ENCODE assay signal across 11 cellular contexts in genomic region chr19:6589711-6590457, GRCh38. TPM values are rescaled to one million over a fixed set of nuclear protein-coding genes. Genes with fewer than 3 reads are reported as not detected.
A peak's percentile ranks its signal among the peaks of the same experiment; 100 is the strongest.
DNase-seq lines count a peak whose midpoint lies in the region; ATAC-seq and TF ChIP-seq lines count a peak whose summit lies in the region.
"Had no signal": no experiment of that assay in that cellular context is flagged by ENCODE, and none has a peak within 500 bp of the region (broad histone marks: within the 10 kb centered on the region; RNA-seq: fewer than 3 reads in every experiment).

No MANE protein-coding gene starts in this region.

- H3K36me3 ChIP-seq in right lobe of liver: no peaks in the 10 kb centered on the region

- CTCF ChIA-PET in CD4-positive, alpha-beta T cell (lab: Charles Lee): no interaction called here

- H3K9me3 ChIP-seq in CD4-positive, alpha-beta T cell (ENCODE audit: control insufficient read depth, low read length): no peaks in the 10 kb centered on the region
- no peaks in the 10 kb centered on the region for H3K9me3 ChIP-seq in right lobe of liver

- H3K4me1 ChIP-seq in right lobe of liver: no peaks in the 10 kb centered on the region

- POLR2A ChIA-PET in CD4-positive, alpha-beta T cell (lab: Charles Lee): no interaction called here

- peaks cover 56% of the 10 kb centered on the region for H3K27me3 ChIP-seq in CD4-positive, alpha-beta T cell (ENCODE audit: control insufficient read depth, insufficient read depth, low read length)
- peaks cover 0 to 15% of the 10 kb centered on the region in 2 donors for H3K27me3 ChIP-seq in right lobe of liver

- no peak overlapping the region for H3K27ac Mint-ChIP-seq in CD4-positive, alpha-beta T cell
- H3K27ac Mint-ChIP-seq in activated T-helper 1 cell treated with anti-CD3 and anti-CD28 coated beads, Interleukin-12 subunit alpha, Interleukin-12 subunit beta, Interleukin-2, Interleukin-4 antibody, amounts not matched to agents 30 ng/mL and 10 ng/mL and 1 ng/mL, durations not matched to agents 14 hours and 24 hours and 36 hours: peak overlapping the region; percentile 79
- H3K27ac Mint-ChIP-seq in immature natural killer cell: no peak overlapping the region

- no peak for TF ChIP-seq CTCF in CD4-positive, alpha-beta T cell (IDR thresholded peaks at IDR 0.05)
- TF ChIP-seq CTCF in right lobe of liver (IDR thresholded peaks at IDR 0.05): no peak

- peaks cover 75% of the 10 kb centered on the region for H3K27me3 Mint-ChIP-seq in CD4-positive, alpha-beta T cell
- peaks cover 29% of the 10 kb centered on the region for H3K27me3 Mint-ChIP-seq in activated T-helper 1 cell treated with anti-CD3 and anti-CD28 coated beads, Interleukin-12 subunit alpha, Interleukin-12 subunit beta, Interleukin-2, Interleukin-4 antibody, amounts not matched to agents 30 ng/mL and 10 ng/mL and 1 ng/mL, durations not matched to agents 14 hours and 24 hours and 36 hours (ENCODE audit: insufficient read depth)
- H3K27me3 Mint-ChIP-seq in immature natural killer cell (ENCODE audit: low read depth in 3 of 3): peaks cover 14 to 39% (median 20%) of the 10 kb centered on the region in 3 donors

- peak overlapping the region; percentile 66 for H3K4me3 Mint-ChIP-seq in CD4-positive, alpha-beta T cell
- H3K4me3 Mint-ChIP-seq in activated T-helper 1 cell treated with anti-CD3 and anti-CD28 coated beads, Interleukin-12 subunit alpha, Interleukin-12 subunit beta, Interleukin-2, Interleukin-4 antibody, amounts not matched to agents 30 ng/mL and 10 ng/mL and 1 ng/mL, durations not matched to agents 14 hours and 24 hours and 36 hours: peak overlapping the region; percentile 95
- H3K4me3 Mint-ChIP-seq in immature natural killer cell: peak overlapping the region in 3 of 5 donors; percentile 27 to 68 (median 36)

- H3K36me3 Mint-ChIP-seq in CD4-positive, alpha-beta T cell (ENCODE audit: low read depth): no peaks in the 10 kb centered on the region
- peaks cover 22% of the 10 kb centered on the region for H3K36me3 Mint-ChIP-seq in activated T-helper 1 cell treated with anti-CD3 and anti-CD28 coated beads, Interleukin-12 subunit alpha, Interleukin-12 subunit beta, Interleukin-2, Interleukin-4 antibody, amounts not matched to agents 30 ng/mL and 10 ng/mL and 1 ng/mL, durations not matched to agents 14 hours and 24 hours and 36 hours (ENCODE audit: low read depth)
- peaks cover 0 to 4% (median 4%) of the 10 kb centered on the region in 3 donors for H3K36me3 Mint-ChIP-seq in immature natural killer cell

- WGBS in right lobe of liver (ENCODE audit: insufficient coverage, low coverage, low lambda C conversion rate, missing lambda C conversion rate): 2% methylated on average over 26 of the region's 33 CpGs

- no peak for ATAC-seq in CD4-positive, alpha-beta T cell (ENCODE audit: poor library complexity)
- ATAC-seq in HG03565 (IDR thresholded peaks at IDR 0.05; ENCODE audit: unreplicated experiment) (peak; percentile 3), right lobe of liver (no peak), HG02763 (IDR thresholded peaks at IDR 0.05; ENCODE audit: unreplicated experiment) (no peak)

- no peaks in the 10 kb centered on the region for H3K9me3 Mint-ChIP-seq in CD4-positive, alpha-beta T cell
- H3K9me3 Mint-ChIP-seq in activated T-helper 1 cell treated with anti-CD3 and anti-CD28 coated beads, Interleukin-12 subunit alpha, Interleukin-12 subunit beta, Interleukin-2, Interleukin-4 antibody, amounts not matched to agents 30 ng/mL and 10 ng/mL and 1 ng/mL, durations not matched to agents 14 hours and 24 hours and 36 hours: no peaks in the 10 kb centered on the region
- no peaks in the 10 kb centered on the region for H3K9me3 Mint-ChIP-seq in immature natural killer cell

- DNase-seq in CD4-positive, alpha-beta T cell: no peak
- DNase-seq in activated T-helper 1 cell treated with anti-CD3 and anti-CD28 coated beads, Interleukin-12 subunit alpha, Interleukin-12 subunit beta, Interleukin-2, Interleukin-4 antibody, amounts not matched to agents 30 ng/mL and 10 ng/mL and 1 ng/mL, durations not matched to agents 14 hours and 24 hours and 36 hours (ENCODE audit: low spot score): no peak
- no peak for DNase-seq in immature natural killer cell
- no peak for DNase-seq in stimulated activated naive CD4-positive, alpha-beta T cell treated with Interleukin-2 at 50 U/mL for 16 hours (lab: John Stamatoyannopoulos, UW)
- DNase-seq in right lobe of liver: no peak
- no peak for DNase-seq in NCI-H187 treated with DMSO at 0.1 percent for 48 hours (lab: John Stamatoyannopoulos, UW)
- DNase-seq: amniotic stem cell, NCI-H1694, occipital lobe had no signal

- H3K27ac ChIP-seq in CD4-positive, alpha-beta T cell (ENCODE audit: low read depth, low read length): no peak overlapping the region
- H3K27ac ChIP-seq in right lobe of liver: no peak overlapping the region

- intact Hi-C loops in CD4-positive, alpha-beta T cell (cut with DNase I, micrococcal nuclease): no loop called here
- intact Hi-C loops in activated T-helper 1 cell treated with anti-CD3 and anti-CD28 coated beads, Interleukin-12 subunit alpha, Interleukin-12 subunit beta, Interleukin-2, Interleukin-4 antibody, amounts not matched to agents 30 ng/mL and 10 ng/mL and 1 ng/mL, durations not matched to agents 14 hours and 24 hours and 36 hours (cut with micrococcal nuclease): loop anchor here (1.0 to 5.0 kb wide), 6 partner anchors 26 to 273 kb away; partner anchors contain the start of genes GPR108 and TNFSF9
- intact Hi-C loops in right lobe of liver (cut with DNase I): no loop called here

- no peak for TF ChIP-seq POLR2A in right lobe of liver (IDR thresholded peaks at IDR 0.05)

- peaks cover 52% of the 10 kb centered on the region for H3K4me1 Mint-ChIP-seq in CD4-positive, alpha-beta T cell (ENCODE audit: low read depth)
- peaks cover 66% of the 10 kb centered on the region for H3K4me1 Mint-ChIP-seq in activated T-helper 1 cell treated with anti-CD3 and anti-CD28 coated beads, Interleukin-12 subunit alpha, Interleukin-12 subunit beta, Interleukin-2, Interleukin-4 antibody, amounts not matched to agents 30 ng/mL and 10 ng/mL and 1 ng/mL, durations not matched to agents 14 hours and 24 hours and 36 hours (ENCODE audit: low read depth)
- H3K4me1 Mint-ChIP-seq in immature natural killer cell: peaks cover 35 to 38% of the 10 kb centered on the region in 2 donors

- no peak overlapping the region for H3K4me3 ChIP-seq in right lobe of liver

RNA-seq across cellular contexts. Expression of gene CD70, which starts 1.1 kb away (rescaled TPM):
- not detected for total RNA-seq in CD4-positive, alpha-beta T cell
- total RNA-seq in activated T-helper 1 cell treated with anti-CD3 and anti-CD28 coated beads, Interleukin-12 subunit alpha, Interleukin-12 subunit beta, Interleukin-2, Interleukin-4 antibody, amounts not matched to agents 30 ng/mL and 10 ng/mL and 1 ng/mL, durations not matched to agents 14 hours and 24 hours and 36 hours: 55.4 and 61.6 TPM in 2 replicates
- polyA plus RNA-seq in immature natural killer cell: under 1 TPM in 2 of 3 donors, not detected in 1; 0.39 to 0.76 TPM
- not detected for total RNA-seq in right lobe of liver
- total RNA-seq: occipital lobe had no signal

RNA-seq across cellular contexts. Expression of gene TNFSF9, which starts 59.1 kb away (rescaled TPM):
- total RNA-seq in CD4-positive, alpha-beta T cell: 1 to 10 TPM; 1.5 to 1.8 TPM
- 8.0 and 9.7 TPM in 2 replicates for total RNA-seq in activated T-helper 1 cell treated with anti-CD3 and anti-CD28 coated beads, Interleukin-12 subunit alpha, Interleukin-12 subunit beta, Interleukin-2, Interleukin-4 antibody, amounts not matched to agents 30 ng/mL and 10 ng/mL and 1 ng/mL, durations not matched to agents 14 hours and 24 hours and 36 hours
- polyA plus RNA-seq in immature natural killer cell: 10 to 100 TPM in 1 of 3 donors, 1 to 10 TPM in 2; 1.3 to 16.0 (median 5.9) TPM
- total RNA-seq in right lobe of liver: 1 to 10 TPM in 1 of 6 experiments, under 1 TPM in 2, not detected in 3; 0.27 to 1.6 (median 0.55) TPM

Comparison
In these comparisons a context has a peak if more than half of its experiments do, and no peak if none do; other contexts are left out.
1. H3K4me3 Mint-ChIP-seq: peak in every context shown above with its lines; median percentile 95 in activated T-helper 1 cell treated with anti-CD3 and anti-CD28 coated beads, Interleukin-12 subunit alpha, Interleukin-12 subunit beta, Interleukin-2, Interleukin-4 antibody, amounts not matched to agents 30 ng/mL and 10 ng/mL and 1 ng/mL, durations not matched to agents 14 hours and 24 hours and 36 hours; 66 in CD4-positive, alpha-beta T cell; 36 in immature natural killer cell.
2. RNA of gene CD70, which starts 1.1 kb away (total RNA-seq): 55.4 to 61.6 TPM in activated T-helper 1 cell treated with anti-CD3 and anti-CD28 coated beads, Interleukin-12 subunit alpha, Interleukin-12 subunit beta, Interleukin-2, Interleukin-4 antibody, amounts not matched to agents 30 ng/mL and 10 ng/mL and 1 ng/mL, durations not matched to agents 14 hours and 24 hours and 36 hours; not detected in CD4-positive, alpha-beta T cell and not detected in right lobe of liver; every median in the first group is over 10 times any median in the second.